In the genomic region with DNA sequence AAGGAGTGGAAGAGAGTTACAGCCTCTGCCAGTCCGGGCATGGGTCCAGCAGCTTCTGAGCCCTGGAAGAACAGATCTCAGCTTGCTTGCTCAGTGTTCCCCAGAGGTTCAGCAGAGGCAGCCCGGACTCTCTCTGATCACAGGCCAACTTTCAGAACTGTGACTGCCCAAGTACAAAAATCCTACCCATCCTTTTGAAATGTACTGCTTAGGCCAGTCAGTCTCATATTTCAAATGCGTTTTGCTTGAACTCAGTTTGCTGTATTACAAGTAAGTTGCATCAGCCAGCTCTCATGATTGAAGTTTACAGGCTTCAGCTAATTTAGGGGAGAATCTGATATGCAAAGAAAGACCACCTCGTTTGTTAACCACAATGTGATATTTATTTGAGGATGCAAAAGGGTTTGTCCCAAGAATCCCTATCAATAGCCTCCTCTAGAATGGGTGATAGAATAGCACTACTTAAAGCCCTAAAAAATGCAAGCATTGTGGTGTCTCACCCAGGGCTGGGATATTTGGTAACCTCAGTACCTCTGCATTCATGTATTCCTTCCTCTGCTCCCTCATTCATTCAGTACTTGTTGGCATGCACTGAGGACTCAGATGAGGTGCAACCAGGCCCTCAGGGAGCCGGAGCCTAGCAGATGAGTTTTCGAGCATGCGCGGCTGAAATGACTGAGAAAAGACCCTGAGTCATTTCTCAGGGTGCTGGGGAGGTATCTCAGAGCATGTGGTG, we compare ENCODE assay signal across 9 cellular contexts. TPM values are rescaled to one million over a fixed set of nuclear protein-coding genes. Genes with fewer than 3 reads are reported as not detected.
A peak's percentile ranks its signal among the peaks of the same experiment; 100 is the strongest.
DNase-seq lines count a peak whose midpoint lies in the region; ATAC-seq and TF ChIP-seq lines count a peak whose summit lies in the region.
"Had no signal": no experiment of that assay in that cellular context is flagged by ENCODE, and none has a peak within 500 bp of the region (broad histone marks: within the 10 kb centered on the region; RNA-seq: fewer than 3 reads in every experiment).

No MANE protein-coding gene starts in this region.

- ATAC-seq in HG03060 (IDR thresholded peaks at IDR 0.05; ENCODE audit: low read depth, unreplicated experiment) (peak; percentile 34), WTC11 (no peak), HG02973 (IDR thresholded peaks at IDR 0.05; ENCODE audit: unreplicated experiment) (no peak)
- ATAC-seq in stimulated activated naive B cell treated with anti-CD40 and anti-IgM and Interleukin-4, amounts not matched to agents 10 μg/mL and 1 μg/mL and 100 μg/mL, for 72 hours (replicated peaks) = no peak

- H3K4me3 Mint-ChIP-seq in WTC11 = no peak overlapping the region
- no peak overlapping the region for H3K4me3 Mint-ChIP-seq in stimulated activated naive B cell treated with anti-CD40 and anti-IgM and Interleukin-4, amounts not matched to agents 10 μg/mL and 1 μg/mL and 100 μg/mL, for 72 hours
- H3K4me3 Mint-ChIP-seq: dendritic cell treated with granulocyte-macrophage colony-stimulating factor and Interleukin-4, amounts not matched to agents 40 ng/mL and 50 ng/mL, for 4 days had no signal

- H3K27ac Mint-ChIP-seq in WTC11 = no peak overlapping the region
- H3K27ac Mint-ChIP-seq in stimulated activated naive B cell treated with anti-CD40 and anti-IgM and Interleukin-4, amounts not matched to agents 10 μg/mL and 1 μg/mL and 100 μg/mL, for 72 hours = no peak overlapping the region
- H3K27ac Mint-ChIP-seq: dendritic cell treated with granulocyte-macrophage colony-stimulating factor and Interleukin-4, amounts not matched to agents 40 ng/mL and 50 ng/mL, for 4 days had no signal

- H3K9me3 ChIP-seq in left ventricle myocardium inferior (replicated peaks) = no peaks in the 10 kb centered on the region

- peaks cover 46% of the 10 kb centered on the region for H3K4me1 ChIP-seq in left ventricle myocardium inferior

- H3K27me3 ChIP-seq in left ventricle myocardium inferior (ENCODE audit: low read depth) = no peaks in the 10 kb centered on the region

- H3K27ac ChIP-seq in left ventricle myocardium inferior (replicated peaks) = peak overlapping the region; percentile 70
- peak overlapping the region; percentile 30 for H3K27ac ChIP-seq in substantia nigra (ENCODE audit: low read depth, low read length, poor library complexity, severe bottlenecking)

- intact Hi-C loops in left ventricle myocardium inferior (cut with micrococcal nuclease) = no loop called here

- peak; percentile 65 for DNase-seq in Ammon's horn (ENCODE audit: low spot score)
- DNase-seq in WTC11 (ENCODE audit: low spot score) = no peak
- DNase-seq in left ventricle myocardium inferior = peak; percentile 74
- peak in 32 of 49 donors; percentile 1 to 61 (median 24) for DNase-seq in substantia nigra (lab: John Stamatoyannopoulos, UW)
- DNase-seq in stimulated activated naive CD4-positive, alpha-beta T cell (lab: John Stamatoyannopoulos, UW) = no peak
- no peak for DNase-seq in stimulated activated naive B cell treated with anti-CD40 and anti-IgM and Interleukin-4, amounts not matched to agents 10 μg/mL and 1 μg/mL and 100 μg/mL, for 72 hours

- TF ChIP-seq CTCF in WTC11 (IDR thresholded peaks at IDR 0.05) = no peak
- TF ChIP-seq CTCF in left ventricle myocardium inferior (IDR thresholded peaks at IDR 0.05; ENCODE audit: borderline replicate concordance) = no peak

- CTCF ChIA-PET in WTC11 (lab: Charles Lee) = no interaction called here

- H3K4me1 Mint-ChIP-seq in WTC11 = peaks cover 4% of the 10 kb centered on the region
- H3K4me1 Mint-ChIP-seq in stimulated activated naive B cell treated with anti-CD40 and anti-IgM and Interleukin-4, amounts not matched to agents 10 μg/mL and 1 μg/mL and 100 μg/mL, for 72 hours = peaks cover 11 to 16% of the 10 kb centered on the region in 2 donors

- POLR2A ChIA-PET in WTC11 (lab: Charles Lee) = interaction anchor here (0.6 kb wide), 2 partner anchors 117 to 120 kb away, joined by 6 to 8 read pairs; no protein-coding TSS in a partner anchor

- no peaks in the 10 kb centered on the region for H3K9me3 Mint-ChIP-seq in WTC11
- H3K9me3 Mint-ChIP-seq in stimulated activated naive B cell treated with anti-CD40 and anti-IgM and Interleukin-4, amounts not matched to agents 10 μg/mL and 1 μg/mL and 100 μg/mL, for 72 hours = no peaks in the 10 kb centered on the region
- H3K9me3 Mint-ChIP-seq: dendritic cell treated with granulocyte-macrophage colony-stimulating factor and Interleukin-4, amounts not matched to agents 40 ng/mL and 50 ng/mL, for 4 days had no signal

- H3K4me3 ChIP-seq in left ventricle myocardium inferior = no peak overlapping the region

- peaks cover 64% of the 10 kb centered on the region for H3K36me3 ChIP-seq in left ventricle myocardium inferior

- H3K27me3 Mint-ChIP-seq in WTC11 (ENCODE audit: low read depth) = no peaks in the 10 kb centered on the region
- no peaks in the 10 kb centered on the region for H3K27me3 Mint-ChIP-seq in stimulated activated naive B cell treated with anti-CD40 and anti-IgM and Interleukin-4, amounts not matched to agents 10 μg/mL and 1 μg/mL and 100 μg/mL, for 72 hours
- H3K27me3 Mint-ChIP-seq: dendritic cell treated with granulocyte-macrophage colony-stimulating factor and Interleukin-4, amounts not matched to agents 40 ng/mL and 50 ng/mL, for 4 days had no signal

- peaks cover 76% of the 10 kb centered on the region for H3K36me3 Mint-ChIP-seq in WTC11
- H3K36me3 Mint-ChIP-seq in stimulated activated naive B cell treated with anti-CD40 and anti-IgM and Interleukin-4, amounts not matched to agents 10 μg/mL and 1 μg/mL and 100 μg/mL, for 72 hours = peaks cover 36 to 46% of the 10 kb centered on the region in 2 donors

TF ChIP-seq in WTC11, 78 proteins besides CTCF, POLR2A, EP300 and RAD21:
- TF ChIP-seq, protein P1, sequence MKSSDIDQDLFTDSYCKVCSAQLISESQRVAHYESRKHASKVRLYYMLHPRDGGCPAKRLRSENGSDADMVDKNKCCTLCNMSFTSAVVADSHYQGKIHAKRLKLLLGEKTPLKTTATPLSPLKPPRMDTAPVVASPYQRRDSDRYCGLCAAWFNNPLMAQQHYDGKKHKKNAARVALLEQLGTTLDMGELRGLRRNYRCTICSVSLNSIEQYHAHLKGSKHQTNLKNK (CRISPR knock-in tag; IDR thresholded peaks at IDR 0.05) = no peak
- peak; percentile 98 for TF ChIP-seq GABPB1 (CRISPR knock-in tag; IDR thresholded peaks at IDR 0.05)
TF ChIP-seq in WTC11: peak in this region for 1.

RNA-seq across cellular contexts. Expression of gene AIMP2, which starts 7.0 kb away (rescaled TPM):
- 63.2 to 69.4 TPM (median 67.8 TPM) in 3 replicates for total RNA-seq in WTC11 (2021)
- total RNA-seq in left ventricle myocardium inferior = 49.1 TPM

RNA-seq across cellular contexts. Expression of gene PMS2, which starts 7.2 kb away (rescaled TPM):
- total RNA-seq in WTC11 (2021) (13.7 to 14.8 TPM (median 14.6 TPM) in 3 replicates), left ventricle myocardium inferior (5.6 TPM)

RNA-seq across cellular contexts. Expression of gene ANKRD61, which starts 15.1 kb away (rescaled TPM):
- not detected in 3 replicates for total RNA-seq in WTC11 (2021)
- total RNA-seq in left ventricle myocardium inferior = not detected

RNA-seq across cellular contexts. Expression of gene EIF2AK1, which starts 42.9 kb away (rescaled TPM):
- total RNA-seq in WTC11 (2021) (101 to 112 TPM (median 109 TPM) in 3 replicates), left ventricle myocardium inferior (48.4 TPM)

RNA-seq across cellular contexts. Expression of gene RSPH10B, which starts 45.6 kb away (rescaled TPM):
- 0.35 to 0.60 TPM (median 0.55 TPM) in 3 replicates for total RNA-seq in WTC11 (2021)
- total RNA-seq in left ventricle myocardium inferior = not detected

Comparison
In these comparisons a context has a peak if more than half of its experiments do, and no peak if none do; other contexts are left out.
1. DNase-seq: peak in Ammon's horn (single experiment), left ventricle myocardium inferior (single experiment) and substantia nigra (32 of 49); none in WTC11 (single experiment), stimulated activated naive CD4-positive, alpha-beta T cell (0 of 6) and stimulated activated naive B cell treated with anti-CD40 and anti-IgM and Interleukin-4, amounts not matched to agents 10 μg/mL and 1 μg/mL and 100 μg/mL, for 72 hours (single experiment).